Comparison of ENCODE assay signal across 17 cellular contexts in genomic region chr17:59766486-59766885, GRCh38. TPM values are rescaled to one million over a fixed set of nuclear protein-coding genes. Genes with fewer than 3 reads are reported as not detected.
DNase-seq lines count a peak whose midpoint lies in the region; ATAC-seq and TF ChIP-seq lines count a peak whose summit lies in the region.
"Had no signal": no experiment of that assay in that cellular context is flagged by ENCODE, and none has a peak within 500 bp of the region (broad histone marks: within the 10 kb centered on the region; RNA-seq: fewer than 3 reads in every experiment).

No MANE protein-coding gene starts in this region.

- H3K4me3 Mint-ChIP-seq in activated CD4-positive, alpha-beta memory T cell treated with anti-CD3 and anti-CD28 coated beads for 36 hours = no peak overlapping the region
- H3K4me3 Mint-ChIP-seq in activated CD4-positive, alpha-beta memory T cell treated with anti-CD3 and anti-CD28 coated beads, Interleukin-2, amount 10 ng/mL, durations not matched to agents 7 days and 5 days = no peak overlapping the region
- H3K4me3 Mint-ChIP-seq in stimulated activated naive B cell treated with anti-CD40 and anti-IgM and Interleukin-4, amounts not matched to agents 10 μg/mL and 1 μg/mL and 100 μg/mL, for 72 hours = no peak overlapping the region

- H3K27me3 ChIP-seq in Panc1 (ENCODE audit: control insufficient read depth, insufficient read depth, low read length) (no peaks in the 10 kb centered on the region), esophagus muscularis mucosa (no peaks in the 10 kb centered on the region)
- H3K27me3 ChIP-seq: BE2C, dorsolateral prefrontal cortex had no signal

- H3K36me3 ChIP-seq in Panc1 (ENCODE audit: control insufficient read depth, insufficient read depth, low read length) (peaks cover 16% of the 10 kb centered on the region), esophagus muscularis mucosa (peaks cover 0 to 32% (median 12%) of the 10 kb centered on the region in 4 donors)

- POLR2A ChIA-PET in activated CD4-positive, alpha-beta memory T cell treated with anti-CD3 and anti-CD28 coated beads for 36 hours (lab: Charles Lee) = no interaction called here
- POLR2A ChIA-PET in activated CD4-positive, alpha-beta memory T cell treated with anti-CD3 and anti-CD28 coated beads, Interleukin-2, amount 10 ng/mL, durations not matched to agents 7 days and 5 days (lab: Charles Lee) = no interaction called here
- POLR2A ChIA-PET in Panc1 (lab: Charles Lee) = no interaction called here

- H3K9me3 ChIP-seq in Panc1 (ENCODE audit: control insufficient read depth, insufficient read depth, low read depth, low read length) (no peaks in the 10 kb centered on the region), esophagus muscularis mucosa (no peaks in the 10 kb centered on the region)
- H3K9me3 ChIP-seq: BE2C, thoracic aorta had no signal

- H3K27ac ChIP-seq in Panc1 (ENCODE audit: low read length) (peak overlapping the region; percentile 89), esophagus muscularis mucosa (replicated peaks in 1 of 4) (peak overlapping the region in 3 of 4 donors; percentile 15 to 30 (median 25))
- H3K27ac ChIP-seq: thoracic aorta had no signal

- peaks cover 41% of the 10 kb centered on the region for H3K4me1 ChIP-seq in Panc1 (ENCODE audit: control insufficient read depth, insufficient read depth, low read length)
- peaks cover 4 to 26% (median 13%) of the 10 kb centered on the region in 4 donors for H3K4me1 ChIP-seq in esophagus muscularis mucosa
- H3K4me1 ChIP-seq: BE2C had no signal

- CTCF ChIA-PET in activated CD4-positive, alpha-beta memory T cell treated with anti-CD3 and anti-CD28 coated beads for 36 hours (lab: Charles Lee) = no interaction called here
- CTCF ChIA-PET in activated CD4-positive, alpha-beta memory T cell treated with anti-CD3 and anti-CD28 coated beads, Interleukin-2, amount 10 ng/mL, durations not matched to agents 7 days and 5 days (lab: Charles Lee) = interaction anchor here (5.8 kb wide), 1 partner anchor 14 kb away, joined by 50 read pairs; no protein-coding TSS in a partner anchor
- CTCF ChIA-PET in Panc1 (lab: Charles Lee) = no interaction called here

- in situ Hi-C loops in Panc1 (cut with HindIII; ENCODE audit: low pct_unique_long_range_greater_than_20kb, low sequenced_read_pairs) = no loop called here

- H3K9me3 Mint-ChIP-seq in activated CD4-positive, alpha-beta memory T cell treated with anti-CD3 and anti-CD28 coated beads for 36 hours = no peaks in the 10 kb centered on the region
- no peaks in the 10 kb centered on the region for H3K9me3 Mint-ChIP-seq in activated CD4-positive, alpha-beta memory T cell treated with anti-CD3 and anti-CD28 coated beads, Interleukin-2, amount 10 ng/mL, durations not matched to agents 7 days and 5 days
- H3K9me3 Mint-ChIP-seq in stimulated activated naive B cell treated with anti-CD40 and anti-IgM and Interleukin-4, amounts not matched to agents 10 μg/mL and 1 μg/mL and 100 μg/mL, for 72 hours = no peaks in the 10 kb centered on the region

- H3K27ac Mint-ChIP-seq in activated CD4-positive, alpha-beta memory T cell treated with anti-CD3 and anti-CD28 coated beads for 36 hours = peak overlapping the region; percentile 58
- H3K27ac Mint-ChIP-seq in activated CD4-positive, alpha-beta memory T cell treated with anti-CD3 and anti-CD28 coated beads, Interleukin-2, amount 10 ng/mL, durations not matched to agents 7 days and 5 days = no peak overlapping the region
- H3K27ac Mint-ChIP-seq in stimulated activated naive B cell treated with anti-CD40 and anti-IgM and Interleukin-4, amounts not matched to agents 10 μg/mL and 1 μg/mL and 100 μg/mL, for 72 hours = peak overlapping the region; percentile 47

- H3K4me3 ChIP-seq in Panc1 (ENCODE audit: low read depth in 2 of 2, low read length in 2 of 2) (no peak overlapping the region), esophagus muscularis mucosa (no peak overlapping the region)
- H3K4me3 ChIP-seq: dorsolateral prefrontal cortex, GM12878, thoracic aorta had no signal

- no peak for ATAC-seq in Panc1
- no peak for ATAC-seq in stimulated activated naive B cell treated with anti-CD40 and anti-IgM and Interleukin-4, amounts not matched to agents 10 μg/mL and 1 μg/mL and 100 μg/mL, for 72 hours (replicated peaks)
- no peak for ATAC-seq in GM21619 (IDR thresholded peaks at IDR 0.05; ENCODE audit: unreplicated experiment)
- ATAC-seq: GM12878 had no signal

- no peak for TF ChIP-seq CTCF in Panc1 (IDR thresholded peaks at IDR 0.05)
- TF ChIP-seq CTCF in esophagus muscularis mucosa (IDR thresholded peaks at IDR 0.05) = no peak

- TF ChIP-seq POLR2A in esophagus muscularis mucosa (IDR thresholded peaks at IDR 0.05; ENCODE audit: low read depth) = no peak

- WGBS in esophagus muscularis mucosa = 87% methylated on average over 7 of the region's 7 CpGs

- no peak for TF ChIP-seq EP300 in esophagus muscularis mucosa (IDR thresholded peaks at IDR 0.05)

- BruUV-seq in Panc1 (replicated peaks; lab: Mats Ljungman, UMichigan) = no TSS peak

- intact Hi-C loops in activated CD4-positive, alpha-beta memory T cell treated with anti-CD3 and anti-CD28 coated beads for 36 hours (cut with micrococcal nuclease) = no loop called here
- intact Hi-C loops in Panc1 (cut with micrococcal nuclease; ENCODE audit: unreplicated experiment) = no loop called here
- intact Hi-C loops in esophagus muscularis mucosa (cut with DNase I) = no loop called here

- H3K27me3 Mint-ChIP-seq in activated CD4-positive, alpha-beta memory T cell treated with anti-CD3 and anti-CD28 coated beads for 36 hours = no peaks in the 10 kb centered on the region
- H3K27me3 Mint-ChIP-seq in activated CD4-positive, alpha-beta memory T cell treated with anti-CD3 and anti-CD28 coated beads, Interleukin-2, amount 10 ng/mL, durations not matched to agents 7 days and 5 days = no peaks in the 10 kb centered on the region
- H3K27me3 Mint-ChIP-seq in stimulated activated naive B cell treated with anti-CD40 and anti-IgM and Interleukin-4, amounts not matched to agents 10 μg/mL and 1 μg/mL and 100 μg/mL, for 72 hours = no peaks in the 10 kb centered on the region

- peaks cover 53% of the 10 kb centered on the region for H3K4me1 Mint-ChIP-seq in activated CD4-positive, alpha-beta memory T cell treated with anti-CD3 and anti-CD28 coated beads for 36 hours (ENCODE audit: low read depth)
- H3K4me1 Mint-ChIP-seq in activated CD4-positive, alpha-beta memory T cell treated with anti-CD3 and anti-CD28 coated beads, Interleukin-2, amount 10 ng/mL, durations not matched to agents 7 days and 5 days = peaks cover 42% of the 10 kb centered on the region
- peaks cover 12 to 35% of the 10 kb centered on the region in 2 donors for H3K4me1 Mint-ChIP-seq in stimulated activated naive B cell treated with anti-CD40 and anti-IgM and Interleukin-4, amounts not matched to agents 10 μg/mL and 1 μg/mL and 100 μg/mL, for 72 hours

- H3K36me3 Mint-ChIP-seq in activated CD4-positive, alpha-beta memory T cell treated with anti-CD3 and anti-CD28 coated beads for 36 hours = peaks cover 34% of the 10 kb centered on the region
- peaks cover 39% of the 10 kb centered on the region for H3K36me3 Mint-ChIP-seq in activated CD4-positive, alpha-beta memory T cell treated with anti-CD3 and anti-CD28 coated beads, Interleukin-2, amount 10 ng/mL, durations not matched to agents 7 days and 5 days (ENCODE audit: low read depth)
- peaks cover 28% of the 10 kb centered on the region in 2 donors for H3K36me3 Mint-ChIP-seq in stimulated activated naive B cell treated with anti-CD40 and anti-IgM and Interleukin-4, amounts not matched to agents 10 μg/mL and 1 μg/mL and 100 μg/mL, for 72 hours

- no peak for DNase-seq in activated CD4-positive, alpha-beta memory T cell treated with anti-CD3 and anti-CD28 coated beads for 36 hours
- no peak for DNase-seq in activated CD4-positive, alpha-beta memory T cell treated with anti-CD3 and anti-CD28 coated beads, Interleukin-2, amount 10 ng/mL, durations not matched to agents 7 days and 5 days
- DNase-seq in Panc1 (ENCODE audit: low read depth, low spot score) = no peak
- no peak for DNase-seq in esophagus muscularis mucosa (ENCODE audit: extremely low spot score)
- no peak for DNase-seq in stimulated activated naive B cell treated with anti-CD40 and anti-IgM and Interleukin-4, amounts not matched to agents 10 μg/mL and 1 μg/mL and 100 μg/mL, for 72 hours
- DNase-seq in NCI-H526 (lab: John Stamatoyannopoulos, UW) = no peak
- DNase-seq in NCI-H510A (lab: John Stamatoyannopoulos, UW) = no peak
- DNase-seq: activated gamma-delta T cell treated with Interleukin-2 at 50 U/mL for 16 hours, BE2C, DND-41, dorsolateral prefrontal cortex, Kasumi-1, NCI-H1930, NCI-H345 had no signal

RNA-seq across cellular contexts. Expression of gene VMP1, which starts 59.0 kb away (rescaled TPM):
- 100 to 1,000 TPM; 517 to 553 TPM for total RNA-seq in activated CD4-positive, alpha-beta memory T cell treated with anti-CD3 and anti-CD28 coated beads for 36 hours
- total RNA-seq in activated CD4-positive, alpha-beta memory T cell treated with anti-CD3 and anti-CD28 coated beads, Interleukin-2, amount 10 ng/mL, durations not matched to agents 7 days and 5 days = 100 to 1,000 TPM; 398 to 408 TPM
- 281 TPM for total RNA-seq in Panc1 (2021; ENCODE audit: unreplicated experiment)
- 139 TPM for polyA plus RNA-seq in Panc1 (2012; ENCODE audit: insufficient read length)
- total RNA-seq in esophagus muscularis mucosa = 100 to 1,000 TPM in 1 of 4 donors, 10 to 100 TPM in 3; 47.3 to 137 (median 59.6) TPM

RNA-seq across cellular contexts. Expression of gene PTRH2, which starts 59.3 kb away (rescaled TPM):
- 10 to 100 TPM; 35.9 TPM for total RNA-seq in activated CD4-positive, alpha-beta memory T cell treated with anti-CD3 and anti-CD28 coated beads for 36 hours
- total RNA-seq in activated CD4-positive, alpha-beta memory T cell treated with anti-CD3 and anti-CD28 coated beads, Interleukin-2, amount 10 ng/mL, durations not matched to agents 7 days and 5 days = 10 to 100 TPM; 22.8 to 23.3 TPM
- total RNA-seq in Panc1 (2021; ENCODE audit: unreplicated experiment) = 40.2 TPM
- 36.1 TPM for polyA plus RNA-seq in Panc1 (2012; ENCODE audit: insufficient read length)
- 10 to 100 TPM; 11.4 to 31.1 (median 15.2) TPM for total RNA-seq in esophagus muscularis mucosa
